In the genomic region with DNA sequence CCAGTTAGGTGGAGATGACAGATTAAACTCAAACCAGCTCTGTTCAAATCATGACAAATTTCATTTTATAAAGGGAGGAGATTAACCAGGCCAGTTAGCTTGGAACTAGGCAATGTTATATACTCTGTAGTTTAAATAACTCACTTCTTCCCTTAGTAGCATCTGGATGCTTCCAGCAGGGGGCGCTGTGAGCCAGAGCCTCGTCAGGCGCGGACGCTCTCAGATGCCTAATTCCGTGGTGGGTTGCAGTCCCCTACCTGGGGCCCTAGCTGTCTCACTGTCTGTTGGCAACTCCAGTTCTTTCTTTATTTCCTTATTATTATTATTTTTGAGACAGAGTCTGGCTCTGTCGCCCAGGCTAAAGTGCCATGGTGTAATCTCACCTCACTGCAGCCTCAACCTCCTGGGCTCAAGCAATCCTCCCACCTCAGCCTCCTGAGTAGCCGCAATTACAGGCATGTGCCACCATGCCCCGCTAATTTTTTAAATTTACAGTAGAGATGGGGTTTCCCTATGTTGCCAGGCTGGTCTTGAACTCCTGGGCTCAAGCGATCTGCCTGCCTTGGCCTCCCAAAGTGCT, we compare ENCODE assay signal across 9 cellular contexts. TPM values are rescaled to one million over a fixed set of nuclear protein-coding genes. Genes with fewer than 3 reads are reported as not detected.
DNase-seq lines count a peak whose midpoint lies in the region; ATAC-seq and TF ChIP-seq lines count a peak whose summit lies in the region.
"Had no signal": no experiment of that assay in that cellular context is flagged by ENCODE, and none has a peak within 500 bp of the region (broad histone marks: within the 10 kb centered on the region; RNA-seq: fewer than 3 reads in every experiment).

No MANE protein-coding gene starts in this region.

- no peak overlapping the region for H3K14ac ChIP-seq in neuronal stem cell (ENCODE audit: low read length)

- peaks cover 12% of the 10 kb centered on the region for H3K4me1 Mint-ChIP-seq in GM23338

- no peaks in the 10 kb centered on the region for H3K9me3 ChIP-seq in OCI-LY3 (ENCODE audit: insufficient read depth, low read length)
- no peaks in the 10 kb centered on the region for H3K9me3 ChIP-seq in fibroblast of lung (ENCODE audit: control insufficient read depth, insufficient read depth, low read depth, low read length)
- no peaks in the 10 kb centered on the region for H3K9me3 ChIP-seq in neuronal stem cell (replicated peaks in 1 of 2; ENCODE audit: control insufficient read depth in 2 of 2, insufficient read depth in 1 of 2, low read depth in 1 of 2, low read length in 2 of 2)

- H3K4me2 ChIP-seq in GM23338 (no peak overlapping the region), OCI-LY3 (ENCODE audit: low read length) (no peak overlapping the region), fibroblast of lung (ENCODE audit: extremely low read depth, insufficient read depth, low read length) (no peak overlapping the region), neuronal stem cell (ENCODE audit: insufficient read depth, low read length, poor library complexity, severe bottlenecking) (no peak overlapping the region)

- H3K27ac ChIP-seq in GM23338 (ENCODE audit: low read depth), result no peak overlapping the region
- no peak overlapping the region for H3K27ac ChIP-seq in OCI-LY3 (ENCODE audit: low read length)
- no peak overlapping the region for H3K27ac ChIP-seq in fibroblast of lung (ENCODE audit: insufficient read depth, low read length)
- no peak overlapping the region for H3K27ac ChIP-seq in neuronal stem cell (replicated peaks; ENCODE audit: low read length)
- H3K27ac ChIP-seq in substantia nigra (ENCODE audit: low read depth, low read length, poor library complexity, severe bottlenecking), result no peak overlapping the region

- peaks cover under 1% of the 10 kb centered on the region for H3K27me3 Mint-ChIP-seq in GM23338 (ENCODE audit: insufficient read depth, low read depth, poor library complexity)

- no peak overlapping the region for H2BK5ac ChIP-seq in neuronal stem cell (ENCODE audit: low read length)

- H3K23ac ChIP-seq in neuronal stem cell (ENCODE audit: low read depth, low read length, poor library complexity), result no peak overlapping the region

- no peak overlapping the region for H2AFZ ChIP-seq in GM23338
- no peak overlapping the region for H2AFZ ChIP-seq in OCI-LY3 (ENCODE audit: low read depth, low read length)
- no peak overlapping the region for H2AFZ ChIP-seq in fibroblast of lung (ENCODE audit: low read length)
- no peak overlapping the region for H2AFZ ChIP-seq in neuronal stem cell (ENCODE audit: low read length)

- H4K91ac ChIP-seq in neuronal stem cell (ENCODE audit: low read depth, low read length, poor library complexity), result no peak overlapping the region

- peaks cover 7% of the 10 kb centered on the region; the same call in 1 of the 2 replicates for H3K9me2 ChIP-seq in GM23338 (ENCODE audit: insufficient read depth)

- H2BK15ac ChIP-seq in neuronal stem cell (ENCODE audit: low read length), result no peak overlapping the region

- H3K27ac Mint-ChIP-seq in GM23338, result no peak overlapping the region

- H3K79me2 ChIP-seq in GM23338 (replicated peaks; ENCODE audit: insufficient read depth), result no peaks in the 10 kb centered on the region
- H3K79me2 ChIP-seq in OCI-LY3 (ENCODE audit: low read length), result no peaks in the 10 kb centered on the region
- no peaks in the 10 kb centered on the region for H3K79me2 ChIP-seq in fibroblast of lung (ENCODE audit: control insufficient read depth, insufficient read depth, low read length)

- H2AK5ac ChIP-seq in neuronal stem cell (ENCODE audit: low read depth, low read length), result no peak overlapping the region

- ATAC-seq in GM23338, result peak; percentile 85
- ATAC-seq in GM21737 (IDR thresholded peaks at IDR 0.05; ENCODE audit: unreplicated experiment), result no peak

- H3K9ac ChIP-seq in OCI-LY3 (ENCODE audit: low read length) (no peak overlapping the region), fibroblast of lung (ENCODE audit: insufficient read depth, low read length) (no peak overlapping the region), neuronal stem cell (ENCODE audit: low read depth, low read length, poor library complexity) (no peak overlapping the region)

- peaks cover 5% of the 10 kb centered on the region for H3F3A ChIP-seq in GM23338 (replicated peaks; ENCODE audit: low read depth)

- no peak overlapping the region for H3K18ac ChIP-seq in neuronal stem cell (ENCODE audit: low read length)

- no peak overlapping the region for H3K4me3 Mint-ChIP-seq in GM23338

- H3K27me3 ChIP-seq in GM23338 (ENCODE audit: insufficient read depth) (no peaks in the 10 kb centered on the region), OCI-LY3 (ENCODE audit: low read depth, low read length) (peaks cover 34% of the 10 kb centered on the region), fibroblast of lung (ENCODE audit: control insufficient read depth, insufficient read depth, low read length) (no peaks in the 10 kb centered on the region), neuronal stem cell (ENCODE audit: control insufficient read depth in 3 of 3, insufficient read depth in 3 of 3, low read depth in 1 of 3, low read length in 3 of 3) (no peaks in the 10 kb centered on the region)

- no CpG with 5 or more reads among the region's 10 CpGs for WGBS in neuronal stem cell (ENCODE audit: extremely low coverage in 2 of 2, insufficient read length in 2 of 2, insufficient replicate concordance in 1 of 2), 2 donors

- no peak overlapping the region for H3K4ac ChIP-seq in neuronal stem cell (ENCODE audit: low read length)

- no peak overlapping the region for H3K4me3 ChIP-seq in GM23338
- H3K4me3 ChIP-seq in OCI-LY3 (ENCODE audit: low read length), result no peak overlapping the region
- no peak overlapping the region for H3K4me3 ChIP-seq in fibroblast of lung (replicated peaks in 1 of 4; ENCODE audit: control extremely low read depth in 1 of 4, insufficient read depth in 1 of 4, low read depth in 3 of 4, low read length in 4 of 4)
- H3K4me3 ChIP-seq in neuronal stem cell (ENCODE audit: low read length in 2 of 2), result no peak overlapping the region

- H3K4me1 ChIP-seq in GM23338 (ENCODE audit: insufficient read depth) (peaks cover 9% of the 10 kb centered on the region), OCI-LY3 (ENCODE audit: low read length) (no peaks in the 10 kb centered on the region), fibroblast of lung (ENCODE audit: control insufficient read depth, extremely low read depth, insufficient read depth, low read length) (no peaks in the 10 kb centered on the region), neuronal stem cell (ENCODE audit: control insufficient read depth in 2 of 2, insufficient read depth in 1 of 2, low read depth in 1 of 2, low read length in 2 of 2) (peaks cover 5 to 17% of the 10 kb centered on the region in 2 donors)

- H2BK120ac ChIP-seq in neuronal stem cell (ENCODE audit: low read depth, low read length), result no peak overlapping the region

- no peaks in the 10 kb centered on the region for H3K9me3 Mint-ChIP-seq in GM23338

- H4K20me1 ChIP-seq in GM23338 (replicated peaks; ENCODE audit: insufficient read depth), result no peaks in the 10 kb centered on the region
- H4K20me1 ChIP-seq in OCI-LY3 (ENCODE audit: insufficient read depth, low read length), result no peaks in the 10 kb centered on the region
- H4K20me1 ChIP-seq in fibroblast of lung (ENCODE audit: control insufficient read depth, extremely low read depth, insufficient read depth, low read length), result no peaks in the 10 kb centered on the region

- H3K79me1 ChIP-seq in neuronal stem cell (ENCODE audit: low read depth, low read length), result no peaks in the 10 kb centered on the region

- no peaks in the 10 kb centered on the region for H3K36me3 Mint-ChIP-seq in GM23338 (ENCODE audit: low read depth)

- no peak overlapping the region for H2BK12ac ChIP-seq in neuronal stem cell (ENCODE audit: low read length)

- DNase-seq in AG20443 (ENCODE audit: low spot score) (peak; percentile 68), GM23338 (ENCODE audit: low spot score) (peak; percentile 86), fibroblast of lung (ENCODE audit: low read depth in 2 of 2) (peak; percentile 25 to 60), neuronal stem cell (ENCODE audit: low spot score) (peak; percentile 76), substantia nigra (lab: John Stamatoyannopoulos, UW) (peak in 44 of 49 donors; percentile 4 to 87 (median 50))
- peak; percentile 69 for DNase-seq in activated T-cell treated with anti-CD3 and anti-CD28 coated beads, Interleukin-2, amount 50 U/mL, for 1 hour

- H3K36me3 ChIP-seq in GM23338 (ENCODE audit: insufficient read depth) (no peaks in the 10 kb centered on the region), OCI-LY3 (replicated peaks; ENCODE audit: low read depth, low read length) (no peaks in the 10 kb centered on the region), fibroblast of lung (ENCODE audit: control insufficient read depth, insufficient read depth, low read length) (no peaks in the 10 kb centered on the region), neuronal stem cell (replicated peaks in 1 of 2; ENCODE audit: control insufficient read depth in 2 of 2, insufficient read depth in 2 of 2, low read length in 2 of 2) (no peaks in the 10 kb centered on the region)

- H4K8ac ChIP-seq in neuronal stem cell (ENCODE audit: low read depth, low read length), result no peak overlapping the region

- TF ChIP-seq CTCF in GM23338 (conservative IDR thresholded peaks at IDR 0.05; ENCODE audit: low read depth in 2 of 2) (peak; percentile 93 to 96), OCI-LY3 (IDR thresholded peaks at IDR 0.05; ENCODE audit: low read depth, low read length) (peak; percentile 88), fibroblast of lung (conservative IDR thresholded peaks at IDR 0.05 in 1 of 2, IDR thresholded peaks at IDR 0.05 in 1 of 2; ENCODE audit: low read depth in 1 of 2, low read length in 2 of 2) (peak; percentile 86)

TF ChIP-seq in GM23338, 12 proteins besides CTCF, POLR2A, EP300 and RAD21:
- TF ChIP-seq EZH2 (IDR thresholded peaks at IDR 0.05; ENCODE audit: low read depth, unreplicated experiment) (no peak), CREB1 (CRISPR knock-in tag; IDR thresholded peaks at IDR 0.05; ENCODE audit: low read depth) (0 out of 2 replicates have a peak, but pooled peaks have one; percentile 15)

RNA-seq across cellular contexts. Expression of a gene that starts 17.3 kb away (rescaled TPM):
- 0.43 and 0.76 TPM in 2 replicates for total RNA-seq in GM23338 (2014; rRNA removed; shearing (Covaris generic))
- polyA plus RNA-seq in GM23338 (2016; fragmentation: Nextera tagmentation; extraction: Ambion mirVana) (0.70 and 0.95 TPM in 2 replicates), fibroblast of lung (4.7 and 32.1 TPM in 2 replicates)
- total RNA-seq in fibroblast of lung, result 3.1 and 34.0 TPM in 2 replicates
- 5.8 and 38.4 TPM in 2 replicates for polyA plus RNA-seq in fibroblast of lung (2012)
- polyA minus RNA-seq in fibroblast of lung (ENCODE audit: low replicate concordance), result 0.63 and 25.3 TPM in 2 replicates
- polyA plus RNA-seq in neuronal stem cell (2013, experiment 1 of 2), result 0.13 TPM
- 0.14 TPM for polyA plus RNA-seq in neuronal stem cell (2013, experiment 2 of 2)

RNA-seq across cellular contexts. Expression of a gene that starts 37.5 kb away (rescaled TPM):
- total RNA-seq in GM23338 (2014; rRNA removed; shearing (Covaris generic)), result 0.07 TPM in 1 of 2 replicates, not detected in the other
- not detected in 2 replicates for polyA plus RNA-seq in GM23338 (2016; fragmentation: Nextera tagmentation; extraction: Ambion mirVana)
- total RNA-seq in fibroblast of lung, result not detected in 2 replicates
- polyA plus RNA-seq in fibroblast of lung, result not detected in 2 replicates
- not detected in 2 replicates for polyA plus RNA-seq in fibroblast of lung (2012)
- not detected in 2 replicates for polyA minus RNA-seq in fibroblast of lung (ENCODE audit: low replicate concordance)
- polyA plus RNA-seq in neuronal stem cell (2013, experiment 1 of 2), result not detected
- polyA plus RNA-seq in neuronal stem cell (2013, experiment 2 of 2), result not detected
- total RNA-seq: temporal lobe had no signal
